Comparison of ENCODE assay signal across 12 cellular contexts in genomic region chr2:69567157-69567908, GRCh38.
DNase-seq lines count a peak whose midpoint lies in the region; ATAC-seq and TF ChIP-seq lines count a peak whose summit lies in the region.
"Had no signal": no experiment of that assay in that cellular context is flagged by ENCODE, and none has a peak within 500 bp of the region (broad histone marks: within the 10 kb centered on the region; RNA-seq: fewer than 3 reads in every experiment).

No MANE protein-coding gene starts in this region.

- intact Hi-C loops in A673 (cut with micrococcal nuclease; ENCODE audit: unreplicated experiment): no loop called here
- intact Hi-C loops in left colon (cut with DNase I, micrococcal nuclease): loop anchor here in 1 of 2 donors (10.0 kb wide), 1 partner anchor 147 kb away; no protein-coding TSS in a partner anchor
- intact Hi-C loops in right lobe of liver (cut with DNase I): loop anchor here (10.0 kb wide), 1 partner anchor 147 kb away; no protein-coding TSS in a partner anchor

- H3K36me3 Mint-ChIP-seq in GM23338 (ENCODE audit: low read depth): no peaks in the 10 kb centered on the region
- H3K36me3 Mint-ChIP-seq in activated naive CD8-positive, alpha-beta T cell treated with anti-CD3 and anti-CD28 coated beads for 36 hours: peaks cover 15% of the 10 kb centered on the region

- H2AFZ ChIP-seq in GM23338: no peak overlapping the region

- POLR2A ChIA-PET in A673 (lab: Charles Lee; ENCODE audit: low non-redundant PET): interaction anchor here (0.7 kb wide), 1 partner anchor 117 kb away, joined by 20 read pairs; no protein-coding TSS in a partner anchor

- H4K20me1 ChIP-seq in GM23338 (replicated peaks; ENCODE audit: insufficient read depth): no peaks in the 10 kb centered on the region; the same call in 1 of the 2 replicates

- H3K27me3 ChIP-seq in A673 (replicated peaks; ENCODE audit: insufficient read depth, low read depth, low read length, poor library complexity) (no peaks in the 10 kb centered on the region), GM23338 (ENCODE audit: insufficient read depth) (no peaks in the 10 kb centered on the region), right lobe of liver (no peaks in the 10 kb centered on the region)

- CTCF ChIA-PET in A673 (lab: Charles Lee): no interaction called here

- H3K36me3 ChIP-seq in A673 (ENCODE audit: insufficient read depth, low read length, poor library complexity, severe bottlenecking) (no peaks in the 10 kb centered on the region), GM23338 (ENCODE audit: insufficient read depth) (no peaks in the 10 kb centered on the region), right lobe of liver (no peaks in the 10 kb centered on the region)
- H3K36me3 ChIP-seq: HAP-1 had no signal

- H3K27ac ChIP-seq in A673 (ENCODE audit: low read depth, low read length, poor library complexity, severe bottlenecking) (no peak overlapping the region), GM23338 (ENCODE audit: low read depth) (0 out of 2 replicates have a peak overlapping the region, but pooled peaks have one; percentile 17), right lobe of liver (no peak overlapping the region)

- H3F3A ChIP-seq in GM23338 (replicated peaks; ENCODE audit: low read depth): no peaks in the 10 kb centered on the region

- no TSS peak for BruUV-seq in A673 (replicated peaks; lab: Mats Ljungman, UMichigan)

- H3K9me2 ChIP-seq in GM23338 (ENCODE audit: insufficient read depth): no peaks in the 10 kb centered on the region

- H3K4me3 ChIP-seq in A673 (ENCODE audit: low read depth, low read length, poor library complexity, severe bottlenecking) (no peak overlapping the region), GM23338 (no peak overlapping the region), right lobe of liver (no peak overlapping the region)
- H3K4me3 ChIP-seq: HAP-1 had no signal

- H3K4me1 Mint-ChIP-seq in GM23338: peaks cover 4% of the 10 kb centered on the region; the same call in 2 of the 3 replicates
- peaks cover 83% of the 10 kb centered on the region for H3K4me1 Mint-ChIP-seq in activated naive CD8-positive, alpha-beta T cell treated with anti-CD3 and anti-CD28 coated beads for 36 hours

- H3K4me1 ChIP-seq in A673 (ENCODE audit: insufficient read depth, low read length, poor library complexity, severe bottlenecking): no peaks in the 10 kb centered on the region
- H3K4me1 ChIP-seq in GM23338 (ENCODE audit: insufficient read depth): peaks cover 7% of the 10 kb centered on the region; the same call in 1 of the 2 replicates
- H3K4me1 ChIP-seq in right lobe of liver: peaks cover 0 to 26% (median 4%) of the 10 kb centered on the region in 4 donors
- H3K4me1 ChIP-seq: HAP-1 had no signal

- H3K9me3 ChIP-seq in A673 (ENCODE audit: low read depth, low read length, poor library complexity, severe bottlenecking): no peaks in the 10 kb centered on the region
- H3K9me3 ChIP-seq in right lobe of liver: no peaks in the 10 kb centered on the region
- H3K9me3 ChIP-seq: HAP-1 had no signal

- DNase-seq in A673 (ENCODE audit: low spot score): peak; percentile 14
- no peak for DNase-seq in GM23338 (ENCODE audit: low spot score)
- no peak for DNase-seq in activated naive CD8-positive, alpha-beta T cell treated with anti-CD3 and anti-CD28 coated beads for 36 hours
- DNase-seq in left colon: no peak
- no peak for DNase-seq in SKM-1 (lab: John Stamatoyannopoulos, UW; ENCODE audit: unreplicated experiment)
- no peak for DNase-seq in mucosa of gallbladder (ENCODE audit: low spot score)
- no peak for DNase-seq in NCI-H2081 treated with DMSO at 0.1 percent for 48 hours (lab: John Stamatoyannopoulos, UW)
- DNase-seq in right lobe of liver: no peak
- DNase-seq: activated naive CD8-positive, alpha-beta T cell treated with anti-CD3 and anti-CD28 coated beads, Interleukin-2, amount 10 ng/mL, durations not matched to agents 7 days and 5 days; substantia nigra; T-helper 9 cell had no signal

- WGBS in right lobe of liver (ENCODE audit: insufficient coverage, low coverage, low lambda C conversion rate, missing lambda C conversion rate): 82% methylated on average over 3 of the region's 3 CpGs

- peaks cover 9% of the 10 kb centered on the region; the same call in 1 of the 2 replicates for H3K79me2 ChIP-seq in GM23338 (replicated peaks; ENCODE audit: insufficient read depth)

- H3K27ac Mint-ChIP-seq in GM23338: no peak overlapping the region
- peak overlapping the region; percentile 53 for H3K27ac Mint-ChIP-seq in activated naive CD8-positive, alpha-beta T cell treated with anti-CD3 and anti-CD28 coated beads for 36 hours
- H3K27ac Mint-ChIP-seq: activated naive CD8-positive, alpha-beta T cell treated with anti-CD3 and anti-CD28 coated beads, Interleukin-2, amount 10 ng/mL, durations not matched to agents 7 days and 5 days had no signal

- no peak for ATAC-seq in GM23338
- peak; percentile 80 for ATAC-seq in left colon
- no peak for ATAC-seq in right lobe of liver

- H3K4me2 ChIP-seq in GM23338: no peak overlapping the region

- H3K4me3 Mint-ChIP-seq in GM23338: no peak overlapping the region
- H3K4me3 Mint-ChIP-seq in activated naive CD8-positive, alpha-beta T cell treated with anti-CD3 and anti-CD28 coated beads for 36 hours: no peak overlapping the region
- H3K4me3 Mint-ChIP-seq: activated naive CD8-positive, alpha-beta T cell treated with anti-CD3 and anti-CD28 coated beads, Interleukin-2, amount 10 ng/mL, durations not matched to agents 7 days and 5 days had no signal

- no peaks in the 10 kb centered on the region for H3K27me3 Mint-ChIP-seq in GM23338 (ENCODE audit: insufficient read depth, low read depth, poor library complexity)
- H3K27me3 Mint-ChIP-seq in activated naive CD8-positive, alpha-beta T cell treated with anti-CD3 and anti-CD28 coated beads for 36 hours: no peaks in the 10 kb centered on the region
- H3K27me3 Mint-ChIP-seq: activated naive CD8-positive, alpha-beta T cell treated with anti-CD3 and anti-CD28 coated beads, Interleukin-2, amount 10 ng/mL, durations not matched to agents 7 days and 5 days had no signal

- no peak for TF ChIP-seq POLR2A in right lobe of liver (IDR thresholded peaks at IDR 0.05)

- H3K9me3 Mint-ChIP-seq in GM23338: no peaks in the 10 kb centered on the region
- H3K9me3 Mint-ChIP-seq in activated naive CD8-positive, alpha-beta T cell treated with anti-CD3 and anti-CD28 coated beads for 36 hours: no peaks in the 10 kb centered on the region
- H3K9me3 Mint-ChIP-seq: activated naive CD8-positive, alpha-beta T cell treated with anti-CD3 and anti-CD28 coated beads, Interleukin-2, amount 10 ng/mL, durations not matched to agents 7 days and 5 days had no signal

- no peak for TF ChIP-seq CTCF in A673 (conservative IDR thresholded peaks at IDR 0.05; ENCODE audit: low read depth, low read length)
- TF ChIP-seq CTCF in GM23338 (conservative IDR thresholded peaks at IDR 0.05; ENCODE audit: low read depth in 2 of 2): no peak
- TF ChIP-seq CTCF in right lobe of liver (IDR thresholded peaks at IDR 0.05): no peak

TF ChIP-seq in GM23338, 12 proteins besides CTCF, POLR2A, EP300 and RAD21 (continues in another document):
- TF ChIP-seq REST (IDR thresholded peaks at IDR 0.05; ENCODE audit: unreplicated experiment): no peak
- TF ChIP-seq POLR2AphosphoS5 (IDR thresholded peaks at IDR 0.05; ENCODE audit: low read depth): no peak
- TF ChIP-seq JUNB (IDR thresholded peaks at IDR 0.05; ENCODE audit: unreplicated experiment): no peak
